Comparison of ENCODE assay signal across 1 cellular context in genomic region chr1:223992456-223993246, GRCh38.
TF ChIP-seq lines count a peak whose summit lies in the region.

No MANE protein-coding gene starts in this region.

TF ChIP-seq in HEK293, 187 proteins besides CTCF, POLR2A, EP300 and RAD21 (continued from another document and continues in another):
- TF ChIP-seq ZXDB (tag by site-specific recombination; IDR thresholded peaks at IDR 0.05) (peak; percentile 85), ZEB2 (tag by site-specific recombination; IDR thresholded peaks at IDR 0.05) (peak; percentile 67), ZNF24 (tag by site-specific recombination; IDR thresholded peaks at IDR 0.05) (peak; percentile 67; the same call in 1 of the 2 replicates), ZNF394 (tag by site-specific recombination; IDR thresholded peaks at IDR 0.05; ENCODE audit: borderline replicate concordance) (peak; percentile 35; the same call in 1 of the 2 replicates), ZBTB20 (tag by site-specific recombination; IDR thresholded peaks at IDR 0.05) (peak; percentile 63; the same call in 1 of the 2 replicates), ZNF501 (tag by site-specific recombination; IDR thresholded peaks at IDR 0.05) (peak; percentile 83; the same call in 1 of the 2 replicates), ZFHX2 (tag by site-specific recombination; conservative IDR thresholded peaks at IDR 0.05) (peak; percentile 74), YY1 (tag by site-specific recombination; IDR thresholded peaks at IDR 0.05) (peak; percentile 73), ZNF76 (tag by site-specific recombination; IDR thresholded peaks at IDR 0.05; ENCODE audit: borderline replicate concordance, low read depth) (peak; percentile 54; the same call in 1 of the 2 replicates), ZNF518A (tag by site-specific recombination; conservative IDR thresholded peaks at IDR 0.05; ENCODE audit: low read depth) (0 out of 2 replicates have a peak, but pooled peaks have one; percentile 4), OSR2 (tag by site-specific recombination; IDR thresholded peaks at IDR 0.05) (peak; percentile 46; the same call in 1 of the 2 replicates), ZNF843 (tag by site-specific recombination; IDR thresholded peaks at IDR 0.05) (0 out of 2 replicates have a peak, but pooled peaks have one; percentile 17), ZNF580 (tag by site-specific recombination; IDR thresholded peaks at IDR 0.05) (peak; percentile 94), ATF2 (tag by site-specific recombination; IDR thresholded peaks at IDR 0.05; ENCODE audit: low read depth) (peak; percentile 99), EGR2 (tag by site-specific recombination; IDR thresholded peaks at IDR 0.05; ENCODE audit: low read depth) (peak; percentile 83), ZBTB26 (tag by site-specific recombination; optimal IDR thresholded peaks at IDR 0.05) (peak; percentile 99), ZNF600 (tag by site-specific recombination; IDR thresholded peaks at IDR 0.05) (0 out of 2 replicates have a peak, but pooled peaks have one; percentile 15), ZNF561 (tag by site-specific recombination; IDR thresholded peaks at IDR 0.05; ENCODE audit: borderline replicate concordance) (peak; percentile 16; the same call in 1 of the 2 replicates), SCRT1 (tag by site-specific recombination; IDR thresholded peaks at IDR 0.05; ENCODE audit: borderline replicate concordance) (0 out of 2 replicates have a peak, but pooled peaks have one; percentile 20), KLF1 (tag by site-specific recombination; IDR thresholded peaks at IDR 0.05) (peak; percentile 87), ZBTB8A (tag by site-specific recombination; IDR thresholded peaks at IDR 0.05) (peak; percentile 95), SP7 (tag by site-specific recombination; IDR thresholded peaks at IDR 0.05) (peak; percentile 77), ZFP69B (tag by site-specific recombination; IDR thresholded peaks at IDR 0.05) (peak; percentile 66), SP3 (tag by site-specific recombination; IDR thresholded peaks at IDR 0.05) (peak; percentile 92), ZNF692 (tag by site-specific recombination; IDR thresholded peaks at IDR 0.05) (peak; percentile 47), KLF17 (tag by site-specific recombination; IDR thresholded peaks at IDR 0.05) (peak; percentile 94), GLIS1 (tag by site-specific recombination; IDR thresholded peaks at IDR 0.05) (peak; percentile 57), SP2 (tag by site-specific recombination; IDR thresholded peaks at IDR 0.05) (peak; percentile 98), ZNF629 (tag by site-specific recombination; IDR thresholded peaks at IDR 0.05) (peak; percentile 100)
- TF ChIP-seq, protein P1, sequence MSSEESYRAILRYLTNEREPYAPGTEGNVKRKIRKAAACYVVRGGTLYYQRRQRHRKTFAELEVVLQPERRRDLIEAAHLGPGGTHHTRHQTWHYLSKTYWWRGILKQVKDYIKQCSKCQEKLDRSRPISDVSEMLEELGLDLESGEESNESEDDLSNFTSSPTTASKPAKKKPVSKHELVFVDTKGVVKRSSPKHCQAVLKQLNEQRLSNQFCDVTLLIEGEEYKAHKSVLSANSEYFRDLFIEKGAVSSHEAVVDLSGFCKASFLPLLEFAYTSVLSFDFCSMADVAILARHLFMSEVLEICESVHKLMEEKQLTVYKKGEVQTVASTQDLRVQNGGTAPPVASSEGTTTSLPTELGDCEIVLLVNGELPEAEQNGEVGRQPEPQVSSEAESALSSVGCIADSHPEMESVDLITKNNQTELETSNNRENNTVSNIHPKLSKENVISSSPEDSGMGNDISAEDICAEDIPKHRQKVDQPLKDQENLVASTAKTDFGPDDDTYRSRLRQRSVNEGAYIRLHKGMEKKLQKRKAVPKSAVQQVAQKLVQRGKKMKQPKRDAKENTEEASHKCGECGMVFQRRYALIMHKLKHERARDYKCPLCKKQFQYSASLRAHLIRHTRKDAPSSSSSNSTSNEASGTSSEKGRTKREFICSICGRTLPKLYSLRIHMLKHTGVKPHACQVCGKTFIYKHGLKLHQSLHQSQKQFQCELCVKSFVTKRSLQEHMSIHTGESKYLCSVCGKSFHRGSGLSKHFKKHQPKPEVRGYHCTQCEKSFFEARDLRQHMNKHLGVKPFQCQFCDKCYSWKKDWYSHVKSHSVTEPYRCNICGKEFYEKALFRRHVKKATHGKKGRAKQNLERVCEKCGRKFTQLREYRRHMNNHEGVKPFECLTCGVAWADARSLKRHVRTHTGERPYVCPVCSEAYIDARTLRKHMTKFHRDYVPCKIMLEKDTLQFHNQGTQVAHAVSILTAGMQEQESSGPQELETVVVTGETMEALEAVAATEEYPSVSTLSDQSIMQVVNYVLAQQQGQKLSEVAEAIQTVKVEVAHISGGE (tag by site-specific recombination; conservative IDR thresholded peaks at IDR 0.05; ENCODE audit: low read depth): peak; percentile 35; the same call in 1 of the 2 replicates
- TF ChIP-seq, protein P2, sequence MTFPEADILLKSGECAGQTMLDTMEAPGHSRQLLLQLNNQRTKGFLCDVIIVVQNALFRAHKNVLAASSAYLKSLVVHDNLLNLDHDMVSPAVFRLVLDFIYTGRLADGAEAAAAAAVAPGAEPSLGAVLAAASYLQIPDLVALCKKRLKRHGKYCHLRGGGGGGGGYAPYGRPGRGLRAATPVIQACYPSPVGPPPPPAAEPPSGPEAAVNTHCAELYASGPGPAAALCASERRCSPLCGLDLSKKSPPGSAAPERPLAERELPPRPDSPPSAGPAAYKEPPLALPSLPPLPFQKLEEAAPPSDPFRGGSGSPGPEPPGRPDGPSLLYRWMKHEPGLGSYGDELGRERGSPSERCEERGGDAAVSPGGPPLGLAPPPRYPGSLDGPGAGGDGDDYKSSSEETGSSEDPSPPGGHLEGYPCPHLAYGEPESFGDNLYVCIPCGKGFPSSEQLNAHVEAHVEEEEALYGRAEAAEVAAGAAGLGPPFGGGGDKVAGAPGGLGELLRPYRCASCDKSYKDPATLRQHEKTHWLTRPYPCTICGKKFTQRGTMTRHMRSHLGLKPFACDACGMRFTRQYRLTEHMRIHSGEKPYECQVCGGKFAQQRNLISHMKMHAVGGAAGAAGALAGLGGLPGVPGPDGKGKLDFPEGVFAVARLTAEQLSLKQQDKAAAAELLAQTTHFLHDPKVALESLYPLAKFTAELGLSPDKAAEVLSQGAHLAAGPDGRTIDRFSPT (tag by site-specific recombination; IDR thresholded peaks at IDR 0.05): peak; percentile 48; the same call in 1 of the 2 replicates
- TF ChIP-seq, protein P3, sequence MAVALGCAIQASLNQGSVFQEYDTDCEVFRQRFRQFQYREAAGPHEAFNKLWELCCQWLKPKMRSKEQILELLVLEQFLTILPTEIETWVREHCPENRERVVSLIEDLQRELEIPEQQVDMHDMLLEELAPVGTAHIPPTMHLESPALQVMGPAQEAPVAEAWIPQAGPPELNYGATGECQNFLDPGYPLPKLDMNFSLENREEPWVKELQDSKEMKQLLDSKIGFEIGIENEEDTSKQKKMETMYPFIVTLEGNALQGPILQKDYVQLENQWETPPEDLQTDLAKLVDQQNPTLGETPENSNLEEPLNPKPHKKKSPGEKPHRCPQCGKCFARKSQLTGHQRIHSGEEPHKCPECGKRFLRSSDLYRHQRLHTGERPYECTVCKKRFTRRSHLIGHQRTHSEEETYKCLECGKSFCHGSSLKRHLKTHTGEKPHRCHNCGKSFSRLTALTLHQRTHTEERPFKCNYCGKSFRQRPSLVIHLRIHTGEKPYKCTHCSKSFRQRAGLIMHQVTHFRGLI (tag by site-specific recombination; IDR thresholded peaks at IDR 0.05): peak; percentile 58
- TF ChIP-seq, protein P4, sequence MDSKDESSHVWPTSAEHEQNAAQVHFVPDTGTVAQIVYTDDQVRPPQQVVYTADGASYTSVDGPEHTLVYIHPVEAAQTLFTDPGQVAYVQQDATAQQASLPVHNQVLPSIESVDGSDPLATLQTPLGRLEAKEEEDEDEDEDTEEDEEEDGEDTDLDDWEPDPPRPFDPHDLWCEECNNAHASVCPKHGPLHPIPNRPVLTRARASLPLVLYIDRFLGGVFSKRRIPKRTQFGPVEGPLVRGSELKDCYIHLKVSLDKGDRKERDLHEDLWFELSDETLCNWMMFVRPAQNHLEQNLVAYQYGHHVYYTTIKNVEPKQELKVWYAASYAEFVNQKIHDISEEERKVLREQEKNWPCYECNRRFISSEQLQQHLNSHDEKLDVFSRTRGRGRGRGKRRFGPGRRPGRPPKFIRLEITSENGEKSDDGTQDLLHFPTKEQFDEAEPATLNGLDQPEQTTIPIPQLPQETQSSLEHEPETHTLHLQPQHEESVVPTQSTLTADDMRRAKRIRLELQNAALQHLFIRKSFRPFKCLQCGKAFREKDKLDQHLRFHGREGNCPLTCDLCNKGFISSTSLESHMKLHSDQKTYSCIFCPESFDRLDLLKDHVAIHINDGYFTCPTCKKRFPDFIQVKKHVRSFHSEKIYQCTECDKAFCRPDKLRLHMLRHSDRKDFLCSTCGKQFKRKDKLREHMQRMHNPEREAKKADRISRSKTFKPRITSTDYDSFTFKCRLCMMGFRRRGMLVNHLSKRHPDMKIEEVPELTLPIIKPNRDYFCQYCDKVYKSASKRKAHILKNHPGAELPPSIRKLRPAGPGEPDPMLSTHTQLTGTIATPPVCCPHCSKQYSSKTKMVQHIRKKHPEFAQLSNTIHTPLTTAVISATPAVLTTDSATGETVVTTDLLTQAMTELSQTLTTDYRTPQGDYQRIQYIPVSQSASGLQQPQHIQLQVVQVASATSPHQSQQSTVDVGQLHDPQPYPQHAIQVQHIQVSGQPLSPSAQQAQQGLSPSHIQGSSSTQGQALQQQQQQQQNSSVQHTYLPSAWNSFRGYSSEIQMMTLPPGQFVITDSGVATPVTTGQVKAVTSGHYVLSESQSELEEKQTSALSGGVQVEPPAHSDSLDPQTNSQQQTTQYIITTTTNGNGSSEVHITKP (tag by site-specific recombination; IDR thresholded peaks at IDR 0.05): peak; percentile 83
